1 cellular context compared by ENCODE assay signal in genomic region chrX:17038277-17038676, GRCh38.
TF ChIP-seq lines count a peak whose summit lies in the region.

No MANE protein-coding gene starts in this region.

TF ChIP-seq in A549, 52 proteins besides CTCF, POLR2A, EP300 and RAD21 (continued from another document):
- TF ChIP-seq ATOH8 (CRISPR knock-in tag; IDR thresholded peaks at IDR 0.05; ENCODE audit: low read depth), result no peak
- no peak for TF ChIP-seq ZSCAN20 (CRISPR knock-in tag; IDR thresholded peaks at IDR 0.05)
- TF ChIP-seq FOSL2 (IDR thresholded peaks at IDR 0.05), result no peak
- TF ChIP-seq FOSL2 (CRISPR knock-in tag; IDR thresholded peaks at IDR 0.05), result no peak
- no peak for TF ChIP-seq JUNB (IDR thresholded peaks at IDR 0.05)
- no peak for TF ChIP-seq HDAC2 (IDR thresholded peaks at IDR 0.05)
- no peak for TF ChIP-seq MYC (IDR thresholded peaks at IDR 0.05; ENCODE audit: borderline replicate concordance, low read length)
- no peak for TF ChIP-seq HES2 (IDR thresholded peaks at IDR 0.05)
- no peak for TF ChIP-seq RARB (CRISPR knock-in tag; IDR thresholded peaks at IDR 0.05)
- TF ChIP-seq HOXB13 (CRISPR knock-in tag; IDR thresholded peaks at IDR 0.05; ENCODE audit: low read depth), result no peak
- no peak for TF ChIP-seq JUN (IDR thresholded peaks at IDR 0.05)
- TF ChIP-seq EHF (CRISPR knock-in tag; IDR thresholded peaks at IDR 0.05), result no peak
TF ChIP-seq in A549: peak in this region for 0.
